In genomic region chr19:42114412-42114811, GRCh38 we compare ENCODE assay signal across 7 cellular contexts. TPM values are rescaled to one million over a fixed set of nuclear protein-coding genes. Genes with fewer than 3 reads are reported as not detected.
DNase-seq lines count a peak whose midpoint lies in the region; ATAC-seq lines count a peak whose summit lies in the region.

No MANE protein-coding gene starts in this region.

- intact Hi-C loops in left colon (cut with DNase I, micrococcal nuclease): no loop called here

- DNase-seq in NCI-H69 (lab: John Stamatoyannopoulos, UW) (peak; percentile 76), left colon (peak; percentile 55 to 59), superior temporal gyrus (ENCODE audit: extremely low spot score) (no peak), AML-193 (lab: John Stamatoyannopoulos, UW) (no peak)
- no peak for DNase-seq in activated CD8-positive, alpha-beta memory T cell treated with anti-CD3 and anti-CD28 coated beads for 24 hours

- peak; percentile 43 for ATAC-seq in GM18873 (IDR thresholded peaks at IDR 0.05; ENCODE audit: low FRiP score, unreplicated experiment)
- ATAC-seq in HG02852 (IDR thresholded peaks at IDR 0.05; ENCODE audit: unreplicated experiment): peak; percentile 69
- ATAC-seq in left colon: no peak

RNA-seq across cellular contexts. Expression of gene POU2F2, which starts 17.8 kb away (rescaled TPM):
- total RNA-seq in left colon: 1 to 10 TPM; 1.5 to 3.8 TPM

RNA-seq across cellular contexts. Expression of gene ZNF574, which starts 38.4 kb away (rescaled TPM):
- 10 to 100 TPM; 11.0 to 14.0 TPM for total RNA-seq in left colon

RNA-seq across cellular contexts. Expression of gene GRIK5, which starts 44.4 kb away (rescaled TPM):
- total RNA-seq in left colon: 1 to 10 TPM; 1.0 to 2.6 TPM

Comparison
In these comparisons a context has a peak if more than half of its experiments do, and no peak if none do; other contexts are left out.
1. DNase-seq: peak in NCI-H69 (single experiment) and left colon (2 of 2); none in superior temporal gyrus (single experiment), activated CD8-positive, alpha-beta memory T cell treated with anti-CD3 and anti-CD28 coated beads for 24 hours (single experiment) and AML-193 (0 of 2).